ENCODE assay signal across 24 cellular contexts in genomic region chr1:85393490-85393889, GRCh38.
A peak's percentile ranks its signal among the peaks of the same experiment; 100 is the strongest.
DNase-seq lines count a peak whose midpoint lies in the region; ATAC-seq, FAIRE-seq and TF ChIP-seq lines count a peak whose summit lies in the region.
"Had no signal": no experiment of that assay in that cellular context is flagged by ENCODE, and none has a peak within 500 bp of the region (broad histone marks: within the 10 kb centered on the region; RNA-seq: fewer than 3 reads in every experiment).

No MANE protein-coding gene starts in this region.

- no peak overlapping the region for H3K14ac ChIP-seq in H9 (ENCODE audit: insufficient read depth, low read length)

- H3K27me3 Mint-ChIP-seq in H9 (ENCODE audit: low read depth) (peaks cover 1% of the 10 kb centered on the region), chondrocyte (ENCODE audit: low read depth) (no peaks in the 10 kb centered on the region)

- H3K23me2 ChIP-seq in H9 (ENCODE audit: insufficient read length, low read depth, low read length, poor library complexity, severe bottlenecking) = no peaks in the 10 kb centered on the region

- no peak overlapping the region for H3K56ac ChIP-seq in H9 (ENCODE audit: insufficient read length, low read depth, low read length)
- no peak overlapping the region for H3K56ac ChIP-seq in mesendoderm (ENCODE audit: low read length)

- H3K9me2 ChIP-seq in Karpas-422 (replicated peaks; ENCODE audit: insufficient read depth, low read length) = no peaks in the 10 kb centered on the region

- H2BK5ac ChIP-seq in H9 (ENCODE audit: insufficient read length, low read length) (no peak overlapping the region), mesendoderm (ENCODE audit: low read length) (no peak overlapping the region)

- peak overlapping the region; percentile 72 to 96 (median 92); a peak in 5 of 7 replicates for H3K27ac Mint-ChIP-seq in H9
- peak overlapping the region; percentile 9 for H3K27ac Mint-ChIP-seq in chondrocyte (ENCODE audit: unreplicated experiment)
- H3K27ac Mint-ChIP-seq: CD4-positive, alpha-beta T cell had no signal

- H3K4me2 ChIP-seq in H9 (ENCODE audit: insufficient read depth, insufficient read length, low read length) = no peak overlapping the region
- no peak overlapping the region for H3K4me2 ChIP-seq in Karpas-422 (ENCODE audit: low read depth, low read length, poor library complexity, severe bottlenecking)
- no peak overlapping the region for H3K4me2 ChIP-seq in mesendoderm (ENCODE audit: low read length)
- H3K4me2 ChIP-seq: A549; BLaER1 treated with 17β-estradiol and CSF1 and Interleukin-3, amounts not matched to agents 10 nM and 100 nM; PC-9 had no signal

- H3K36me3 Mint-ChIP-seq in H9 (ENCODE audit: insufficient read depth in 1 of 3, low read depth in 3 of 3) (peaks cover 0 to 6% (median 4%) of the 10 kb centered on the region in 3 experiments; a peak in 4 of 7 replicates), chondrocyte (ENCODE audit: low read depth) (peaks cover 5% of the 10 kb centered on the region)

- H4K8ac ChIP-seq in H9 (replicated peaks; ENCODE audit: insufficient read length, low read depth, low read length) (no peak overlapping the region), mesendoderm (ENCODE audit: low read depth, low read length) (no peak overlapping the region)

- H4K91ac ChIP-seq in H9 (ENCODE audit: insufficient read length, low read depth, low read length) = no peak overlapping the region

- no peak overlapping the region for H2BK120ac ChIP-seq in H9 (ENCODE audit: low read depth, low read length, poor library complexity, severe bottlenecking)
- no peak overlapping the region for H2BK120ac ChIP-seq in mesendoderm (ENCODE audit: low read depth, low read length)

- DNase-seq in H9 (no peak), Karpas-422 (peak; percentile 12), chondrocyte (ENCODE audit: low spot score) (no peak), mesendoderm (peak; percentile 79), NCI-H2171 (lab: John Stamatoyannopoulos, UW) (no peak), NOMO-1 treated with dmso at 0.1 percent for 144 hours (lab: John Stamatoyannopoulos, UW; ENCODE audit: unreplicated experiment) (no peak), kidney (no peak)
- DNase-seq: AML-193; CD4-positive, alpha-beta T cell; DMS53; NCI-H1092 treated with DMSO at 0.1 percent for 48 hours; NCI-H1436; NCI-H187; NCI-H446; NCI-H524 treated with DMSO at 0.1 percent for 48 hours; NCI-H774; PC-9; Right ventricle myocardium superior; RPMI8226 had no signal

- no peak overlapping the region for H3K23ac ChIP-seq in H9 (ENCODE audit: insufficient read length, low read depth, low read length)
- no peak overlapping the region for H3K23ac ChIP-seq in mesendoderm (ENCODE audit: low read length)

- H3K27me3 ChIP-seq in H9 (ENCODE audit: insufficient read depth, low read length) (no peaks in the 10 kb centered on the region), Karpas-422 (ENCODE audit: low read length) (no peaks in the 10 kb centered on the region), mesendoderm (ENCODE audit: insufficient read depth, low read length, poor library complexity) (no peaks in the 10 kb centered on the region)
- H3K27me3 ChIP-seq: BLaER1 treated with 17β-estradiol and CSF1 and Interleukin-3, amounts not matched to agents 10 nM and 100 nM; SJSA1 had no signal

- ATAC-seq in HG02642 (IDR thresholded peaks at IDR 0.05; ENCODE audit: poor library complexity, unreplicated experiment) = no peak
- ATAC-seq: A549 had no signal

- H3K4me1 Mint-ChIP-seq in H9 (peaks cover 41 to 44% of the 10 kb centered on the region in 2 experiments), chondrocyte (ENCODE audit: low read depth) (peaks cover 50% of the 10 kb centered on the region)

- H3K36me3 ChIP-seq in Karpas-422 (ENCODE audit: insufficient read depth, low read length) (no peaks in the 10 kb centered on the region), mesendoderm (ENCODE audit: control insufficient read depth, insufficient read depth, low read length) (no peaks in the 10 kb centered on the region), kidney (ENCODE audit: control insufficient read depth in 1 of 2, insufficient read depth in 2 of 2, low read length in 2 of 2) (no peaks in the 10 kb centered on the region)
- H3K36me3 ChIP-seq: BLaER1 treated with 17β-estradiol and CSF1 and Interleukin-3, amounts not matched to agents 10 nM and 100 nM had no signal

- H3K4me3 ChIP-seq in Karpas-422 (ENCODE audit: low read length) = no peak overlapping the region
- H3K4me3 ChIP-seq in mesendoderm (ENCODE audit: low read length) = no peak overlapping the region
- no peak overlapping the region for H3K4me3 ChIP-seq in kidney (ENCODE audit: low read length in 2 of 2)
- H3K4me3 ChIP-seq: A549; BLaER1 treated with 17β-estradiol and CSF1 and Interleukin-3, amounts not matched to agents 10 nM and 100 nM; PC-9; SJSA1 had no signal

- H2BK12ac ChIP-seq in H9 (ENCODE audit: insufficient read length, low read depth, low read length) = no peak overlapping the region

- no peak overlapping the region for H3K4me3 Mint-ChIP-seq in H9
- H3K4me3 Mint-ChIP-seq in chondrocyte (ENCODE audit: unreplicated experiment) = no peak overlapping the region
- H3K4me3 Mint-ChIP-seq: CD4-positive, alpha-beta T cell had no signal

- H3K9me3 Mint-ChIP-seq in H9 = peaks cover 4% of the 10 kb centered on the region in 2 experiments; a peak in 2 of 5 replicates
- peaks cover 3% of the 10 kb centered on the region for H3K9me3 Mint-ChIP-seq in chondrocyte (ENCODE audit: low read depth)
- H3K9me3 Mint-ChIP-seq: CD4-positive, alpha-beta T cell had no signal

- H3K4ac ChIP-seq in H9 (ENCODE audit: low read depth, low read length) = no peak overlapping the region
- no peak overlapping the region for H3K4ac ChIP-seq in mesendoderm (ENCODE audit: low read depth, low read length)

- no peaks in the 10 kb centered on the region for H3K9me3 ChIP-seq in H9 (ENCODE audit: control insufficient read depth, low read depth, low read length)
- no peaks in the 10 kb centered on the region for H3K9me3 ChIP-seq in Karpas-422 (ENCODE audit: low read length)
- no peaks in the 10 kb centered on the region for H3K9me3 ChIP-seq in kidney (ENCODE audit: control insufficient read depth in 1 of 2, low read length in 2 of 2)
- H3K9me3 ChIP-seq: A549; BLaER1 treated with 17β-estradiol and CSF1 and Interleukin-3, amounts not matched to agents 10 nM and 100 nM; SJSA1 had no signal

- H4K20me1 ChIP-seq in H9 (ENCODE audit: control insufficient read depth, insufficient read depth, insufficient read length) (no peaks in the 10 kb centered on the region), Karpas-422 (ENCODE audit: insufficient read depth, low read depth, low read length) (no peaks in the 10 kb centered on the region)
- H4K20me1 ChIP-seq: BLaER1 treated with 17β-estradiol and CSF1 and Interleukin-3, amounts not matched to agents 10 nM and 100 nM had no signal

- H2BK20ac ChIP-seq in H9 (ENCODE audit: low read depth, low read length, poor library complexity, severe bottlenecking) = no peak overlapping the region

- no peak overlapping the region for H3T11ph ChIP-seq in H9 (ENCODE audit: low read length)

- H3K4me1 ChIP-seq in H9 (ENCODE audit: insufficient read depth, low read length) (peaks cover 4% of the 10 kb centered on the region; the same call in 1 of the 2 replicates), Karpas-422 (ENCODE audit: low read length) (no peaks in the 10 kb centered on the region), mesendoderm (ENCODE audit: control insufficient read depth, low read depth, low read length) (no peaks in the 10 kb centered on the region), kidney (ENCODE audit: control insufficient read depth in 1 of 2, insufficient read depth in 1 of 2, low read depth in 1 of 2, low read length in 2 of 2) (peaks cover 2 to 9% of the 10 kb centered on the region in 2 donors)
- H3K4me1 ChIP-seq: A549; BLaER1 treated with 17β-estradiol and CSF1 and Interleukin-3, amounts not matched to agents 10 nM and 100 nM; SJSA1 had no signal

- no peak for FAIRE-seq in kidney (lab: Jason Lieb, UNC)
- FAIRE-seq: A549, HTR-8/SVneo had no signal

- H3K79me1 ChIP-seq in H9 (ENCODE audit: insufficient read depth, low read depth, low read length, poor library complexity, severe bottlenecking) = no peaks in the 10 kb centered on the region
- no peaks in the 10 kb centered on the region for H3K79me1 ChIP-seq in mesendoderm (ENCODE audit: low read length)

- no peak overlapping the region for H2AFZ ChIP-seq in H9 (ENCODE audit: low read length)
- H2AFZ ChIP-seq in Karpas-422 (ENCODE audit: low read length) = no peak overlapping the region
- H2AFZ ChIP-seq: PC-9 had no signal

- H2BK15ac ChIP-seq in H9 (ENCODE audit: low read depth, low read length) (no peak overlapping the region), mesendoderm (replicated peaks; ENCODE audit: low read depth) (no peak overlapping the region)

- no peak overlapping the region for H3K27ac ChIP-seq in H9 (ENCODE audit: insufficient read length, low read depth, low read length)
- no peak overlapping the region for H3K27ac ChIP-seq in Karpas-422 (ENCODE audit: low read length)
- H3K27ac ChIP-seq in mesendoderm (ENCODE audit: low read depth, low read length) = no peak overlapping the region
- H3K27ac ChIP-seq in kidney (ENCODE audit: low read depth in 2 of 2, low read length in 2 of 2) = no peak overlapping the region
- H3K27ac ChIP-seq: A549; BLaER1 treated with 17β-estradiol and CSF1 and Interleukin-3, amounts not matched to agents 10 nM and 100 nM; PC-9; SJSA1 had no signal

- no peak overlapping the region for H4K5ac ChIP-seq in H9 (ENCODE audit: insufficient read length, low read depth, low read length)
- no peak overlapping the region for H4K5ac ChIP-seq in mesendoderm (ENCODE audit: low read length)

- H3K18ac ChIP-seq in H9 (ENCODE audit: insufficient read length, low read depth, low read length) = no peak overlapping the region
- no peak overlapping the region for H3K18ac ChIP-seq in mesendoderm (ENCODE audit: low read length)

- TF ChIP-seq CTCF in H9 (conservative IDR thresholded peaks at IDR 0.05) (no peak), chondrocyte (IDR thresholded peaks at IDR 0.05) (no peak), kidney (IDR thresholded peaks at IDR 0.05; ENCODE audit: borderline replicate concordance, extremely low read depth, insufficient read depth) (no peak)

- intact Hi-C loops in kidney (cut with DNase I) = no loop called here

- H3K9ac ChIP-seq in H9 (ENCODE audit: extremely low read depth, insufficient read length, low read length) = no peak overlapping the region
- no peak overlapping the region for H3K9ac ChIP-seq in Karpas-422 (ENCODE audit: low read length)
- no peak overlapping the region for H3K9ac ChIP-seq in mesendoderm (ENCODE audit: low read length)
- no peak overlapping the region for H3K9ac ChIP-seq in kidney (ENCODE audit: low read length in 2 of 2)
- H3K9ac ChIP-seq: BLaER1 treated with 17β-estradiol and CSF1 and Interleukin-3, amounts not matched to agents 10 nM and 100 nM had no signal

- H3K79me2 ChIP-seq in H9 (ENCODE audit: insufficient read depth, low read length) (no peaks in the 10 kb centered on the region; the same call in 1 of the 2 replicates), Karpas-422 (ENCODE audit: low read length) (no peaks in the 10 kb centered on the region), mesendoderm (ENCODE audit: control insufficient read depth, insufficient read depth, low read length) (no peaks in the 10 kb centered on the region)

- H2AK5ac ChIP-seq in H9 (ENCODE audit: insufficient read length, low read length) (no peak overlapping the region), mesendoderm (ENCODE audit: low read length) (no peak overlapping the region)

Comparison
In these comparisons a context has a peak if more than half of its experiments do, and no peak if none do; other contexts are left out.
1. DNase-seq: peak in Karpas-422 (single experiment) and mesendoderm (single experiment); none in H9 (single experiment), chondrocyte (single experiment), NCI-H2171 (single experiment), NOMO-1 treated with dmso at 0.1 percent for 144 hours (single experiment) and kidney (single experiment).